8 cellular contexts compared by ENCODE assay signal in genomic region chr12:116142936-116143882, GRCh38.
A peak's percentile ranks its signal among the peaks of the same experiment; 100 is the strongest.
DNase-seq lines count a peak whose midpoint lies in the region; ATAC-seq and TF ChIP-seq lines count a peak whose summit lies in the region.

No MANE protein-coding gene starts in this region.

- intact Hi-C loops in activated B cell treated with CpG ODN at 0.5 μM for 24 hours (cut with micrococcal nuclease): loop anchor here (2.0 kb wide), 1 partner anchor 52 kb away; no protein-coding TSS in a partner anchor

- peak overlapping the region; percentile 83 for H3K4me3 Mint-ChIP-seq in HFFc6
- peak overlapping the region; percentile 50 for H3K4me3 Mint-ChIP-seq in activated B cell treated with CpG ODN at 0.5 μM for 24 hours

- no peak for TF ChIP-seq CTCF in HFFc6 (IDR thresholded peaks at IDR 0.05)
- TF ChIP-seq CTCF in activated B cell treated with CpG ODN at 0.5 μM for 24 hours (IDR thresholded peaks at IDR 0.05): no peak

- H3K27ac Mint-ChIP-seq in HFFc6 (peak overlapping the region; percentile 93), activated B cell treated with CpG ODN at 0.5 μM for 24 hours (peak overlapping the region; percentile 21)

- H3K9me3 Mint-ChIP-seq in HFFc6 (no peaks in the 10 kb centered on the region), activated B cell treated with CpG ODN at 0.5 μM for 24 hours (no peaks in the 10 kb centered on the region)

- ATAC-seq in activated B cell treated with CpG ODN at 0.5 μM for 24 hours (ENCODE audit: low read depth) (peak; percentile 72), left lobe of liver (peak; percentile 31), GM21390 (IDR thresholded peaks at IDR 0.05; ENCODE audit: unreplicated experiment) (no peak), HG02798 (IDR thresholded peaks at IDR 0.05; ENCODE audit: poor library complexity, unreplicated experiment) (no peak)

- CTCF ChIA-PET in activated B cell treated with CpG ODN at 0.5 μM for 24 hours (lab: Charles Lee): interaction anchor here (1.0 to 4.5 kb wide), 4 partner anchors 79 to 566 kb away, joined by 3 to 22 read pairs (median 4); no protein-coding TSS in a partner anchor

- peaks cover 5% of the 10 kb centered on the region; the same call in 1 of the 2 replicates for H3K36me3 Mint-ChIP-seq in HFFc6 (ENCODE audit: low read depth)
- no peaks in the 10 kb centered on the region for H3K36me3 Mint-ChIP-seq in activated B cell treated with CpG ODN at 0.5 μM for 24 hours (ENCODE audit: low read depth)

- H3K4me1 Mint-ChIP-seq in HFFc6 (ENCODE audit: low read depth) (peaks cover 74% of the 10 kb centered on the region), activated B cell treated with CpG ODN at 0.5 μM for 24 hours (peaks cover 55% of the 10 kb centered on the region)

- H3K27me3 Mint-ChIP-seq in HFFc6 (ENCODE audit: insufficient read depth) (no peaks in the 10 kb centered on the region; the same call in none of the 2 replicates), activated B cell treated with CpG ODN at 0.5 μM for 24 hours (no peaks in the 10 kb centered on the region)

- peak; percentile 65 to 67 for DNase-seq in AML-193 (lab: John Stamatoyannopoulos, UW)
- DNase-seq in HFFc6: peak; percentile 84
- DNase-seq in activated B cell treated with CpG ODN at 0.5 μM for 24 hours: no peak
- DNase-seq in left lobe of liver (ENCODE audit: low spot score): no peak
- no peak for DNase-seq in HK-2 (ENCODE audit: unreplicated experiment)
- DNase-seq in DMS79 (lab: John Stamatoyannopoulos, UW): no peak

- POLR2A ChIA-PET in activated B cell treated with CpG ODN at 0.5 μM for 24 hours (lab: Charles Lee): interaction anchor here (0.6 to 0.8 kb wide), 3 partner anchors 28 to 803 kb away, joined by 3 to 4 read pairs (median 3); no protein-coding TSS in a partner anchor

Comparison
In these comparisons a context has a peak if more than half of its experiments do, and no peak if none do; other contexts are left out.
1. DNase-seq: peak in AML-193 (2 of 2) and HFFc6 (single experiment); none in activated B cell treated with CpG ODN at 0.5 μM for 24 hours (single experiment), left lobe of liver (single experiment), HK-2 (single experiment) and DMS79 (single experiment).
2. ATAC-seq: peak in activated B cell treated with CpG ODN at 0.5 μM for 24 hours (single experiment) and left lobe of liver (single experiment); none in GM21390 (single experiment) and HG02798 (single experiment).